ENCODE assay signal across 7 cellular contexts in the genomic region with DNA sequence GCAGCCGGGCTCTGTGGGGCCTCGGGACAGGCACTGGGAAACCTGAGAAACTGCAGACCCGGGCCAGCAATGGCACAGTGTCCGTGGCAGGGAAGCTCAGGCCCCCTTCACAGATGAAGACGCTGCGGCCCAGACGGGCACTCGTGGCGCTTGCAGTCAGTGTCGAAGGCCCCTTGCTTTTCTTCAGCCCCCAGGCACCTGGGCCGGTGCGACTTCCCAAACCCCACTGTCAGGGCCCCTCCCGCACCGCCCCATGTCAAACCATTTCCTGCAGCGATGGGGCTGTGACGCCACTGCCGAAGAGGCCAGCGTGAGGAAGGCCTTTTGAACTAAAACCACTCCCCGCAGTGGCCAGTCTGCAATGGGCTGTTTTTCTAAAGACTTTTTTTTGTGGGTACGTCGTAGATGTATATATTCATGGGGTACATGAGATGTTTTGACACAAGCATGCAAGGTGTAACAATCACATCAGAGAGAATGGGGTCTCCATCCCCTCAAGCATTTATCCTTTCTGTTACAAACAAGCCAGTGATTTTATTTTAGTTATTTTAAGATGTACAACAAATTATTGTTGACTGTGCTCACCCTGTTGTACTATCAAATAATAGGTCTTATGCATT.
DNase-seq lines count a peak whose midpoint lies in the region; ATAC-seq and TF ChIP-seq lines count a peak whose summit lies in the region.
"Not testable (repeated sequence)": the region's sequence is repeated elsewhere in the genome, so short reads cannot be mapped to it uniquely, and the experiment has no call there.

No MANE protein-coding gene starts in this region.

- H3F3A ChIP-seq in neural progenitor cell (ENCODE audit: low read depth), result not testable (repeated sequence)

- H3K9me3 Mint-ChIP-seq in T-cell; activated CD8-positive, alpha-beta T cell treated with anti-CD3 and anti-CD28 coated beads, Interleukin-2, amount 10 ng/mL, durations not matched to agents 7 days and 5 days (ENCODE audit: insufficient read depth); activated naive CD8-positive, alpha-beta T cell treated with anti-CD3 and anti-CD28 coated beads for 36 hours; effector memory CD8-positive, alpha-beta T cell; naive B cell; neural progenitor cell: not testable (repeated sequence)

- peaks cover 10 to 45% (median 22%) of the 10 kb centered on the region in 11 experiments; a peak in 20 of 22 replicates for H3K27me3 ChIP-seq in BLaER1 treated with 17β-estradiol and CSF1 and Interleukin-3, amounts not matched to agents 10 nM and 100 nM
- H3K27me3 ChIP-seq in neural progenitor cell, result not testable (repeated sequence)

- H3K36me3 ChIP-seq in BLaER1 treated with 17β-estradiol and CSF1 and Interleukin-3, amounts not matched to agents 10 nM and 100 nM; neural progenitor cell: not testable (repeated sequence)

- ATAC-seq in T-cell (replicated peaks in 1 of 4), result peak; percentile 31 to 69 (median 42)
- ATAC-seq in activated CD8-positive, alpha-beta T cell treated with anti-CD3 and anti-CD28 coated beads, Interleukin-2, amount 10 ng/mL, durations not matched to agents 7 days and 5 days, result peak; percentile 74
- ATAC-seq in effector memory CD8-positive, alpha-beta T cell (replicated peaks), result peak; percentile 54
- peak; percentile 30 to 45 for ATAC-seq in naive B cell (ENCODE audit: low read depth in 2 of 2)

- not testable (repeated sequence) for H4K20me1 ChIP-seq in BLaER1 treated with 17β-estradiol and CSF1 and Interleukin-3, amounts not matched to agents 10 nM and 100 nM; neural progenitor cell (ENCODE audit: low read depth)

- peak overlapping the region in 10 of 11 experiments; percentile 26 to 77 (median 56); a peak in 16 of 22 replicates for H3K4me2 ChIP-seq in BLaER1 treated with 17β-estradiol and CSF1 and Interleukin-3, amounts not matched to agents 10 nM and 100 nM
- not testable (repeated sequence) for H3K4me2 ChIP-seq in neural progenitor cell

- H3K79me2 ChIP-seq in neural progenitor cell (ENCODE audit: low read depth), result not testable (repeated sequence)

- DNase-seq in T-cell (peak in 7 of 34 experiments; percentile 2 to 33 (median 11)), naive B cell (peak; percentile 30)
- peak; percentile 51 for DNase-seq in activated CD8-positive, alpha-beta T cell treated with anti-CD3 and anti-CD28 coated beads, Interleukin-2, amount 10 ng/mL, durations not matched to agents 7 days and 5 days
- DNase-seq in activated naive CD8-positive, alpha-beta T cell treated with anti-CD3 and anti-CD28 coated beads for 36 hours, result peak; percentile 6
- DNase-seq in effector memory CD8-positive, alpha-beta T cell; neural progenitor cell (ENCODE audit: low spot score): not testable (repeated sequence)

- not testable (repeated sequence) for H3K4me1 Mint-ChIP-seq in T-cell; activated naive CD8-positive, alpha-beta T cell treated with anti-CD3 and anti-CD28 coated beads for 36 hours; effector memory CD8-positive, alpha-beta T cell (ENCODE audit: low read depth in 2 of 2); neural progenitor cell
- H3K4me1 Mint-ChIP-seq in activated CD8-positive, alpha-beta T cell treated with anti-CD3 and anti-CD28 coated beads, Interleukin-2, amount 10 ng/mL, durations not matched to agents 7 days and 5 days (ENCODE audit: low read depth), result peaks cover 20% of the 10 kb centered on the region
- peaks cover 8 to 32% (median 18%) of the 10 kb centered on the region in 3 donors for H3K4me1 Mint-ChIP-seq in naive B cell

- POLR2A ChIA-PET in T-cell (lab: Charles Lee); activated CD8-positive, alpha-beta T cell treated with anti-CD3 and anti-CD28 coated beads, Interleukin-2, amount 10 ng/mL, durations not matched to agents 7 days and 5 days (lab: Charles Lee): not testable (repeated sequence)

- not testable (repeated sequence) for H3K27ac Mint-ChIP-seq in T-cell; activated CD8-positive, alpha-beta T cell treated with anti-CD3 and anti-CD28 coated beads, Interleukin-2, amount 10 ng/mL, durations not matched to agents 7 days and 5 days; activated naive CD8-positive, alpha-beta T cell treated with anti-CD3 and anti-CD28 coated beads for 36 hours; effector memory CD8-positive, alpha-beta T cell
- H3K27ac Mint-ChIP-seq in naive B cell (peak overlapping the region in 1 of 6 donors; percentile 20), neural progenitor cell (peak overlapping the region; percentile 73)

- H3K4me3 ChIP-seq in BLaER1 treated with 17β-estradiol and CSF1 and Interleukin-3, amounts not matched to agents 10 nM and 100 nM; neural progenitor cell: not testable (repeated sequence)

- not testable (repeated sequence) for H3K27ac ChIP-seq in BLaER1 treated with 17β-estradiol and CSF1 and Interleukin-3, amounts not matched to agents 10 nM and 100 nM; neural progenitor cell

- peaks cover 19 to 49% (median 44%) of the 10 kb centered on the region in 10 experiments for H3K4me1 ChIP-seq in BLaER1 treated with 17β-estradiol and CSF1 and Interleukin-3, amounts not matched to agents 10 nM and 100 nM
- not testable (repeated sequence) for H3K4me1 ChIP-seq in neural progenitor cell

- H3K4me3 Mint-ChIP-seq in T-cell; activated CD8-positive, alpha-beta T cell treated with anti-CD3 and anti-CD28 coated beads, Interleukin-2, amount 10 ng/mL, durations not matched to agents 7 days and 5 days; activated naive CD8-positive, alpha-beta T cell treated with anti-CD3 and anti-CD28 coated beads for 36 hours; effector memory CD8-positive, alpha-beta T cell; neural progenitor cell: not testable (repeated sequence)
- peak overlapping the region in 2 of 8 donors; percentile 11 to 35 for H3K4me3 Mint-ChIP-seq in naive B cell

- CTCF ChIA-PET in T-cell (lab: Charles Lee); activated CD8-positive, alpha-beta T cell treated with anti-CD3 and anti-CD28 coated beads, Interleukin-2, amount 10 ng/mL, durations not matched to agents 7 days and 5 days (lab: Charles Lee): not testable (repeated sequence)

- H3K27me3 Mint-ChIP-seq in T-cell; activated CD8-positive, alpha-beta T cell treated with anti-CD3 and anti-CD28 coated beads, Interleukin-2, amount 10 ng/mL, durations not matched to agents 7 days and 5 days (ENCODE audit: low read depth); activated naive CD8-positive, alpha-beta T cell treated with anti-CD3 and anti-CD28 coated beads for 36 hours; naive B cell: not testable (repeated sequence)
- peaks cover 5 to 14% of the 10 kb centered on the region in 2 donors for H3K27me3 Mint-ChIP-seq in effector memory CD8-positive, alpha-beta T cell
- peaks cover 11% of the 10 kb centered on the region for H3K27me3 Mint-ChIP-seq in neural progenitor cell (ENCODE audit: insufficient read depth, low read depth)

- TF ChIP-seq CTCF in neural progenitor cell (IDR thresholded peaks at IDR 0.05), result not testable (repeated sequence)

- H2AFZ ChIP-seq in neural progenitor cell (replicated peaks), result not testable (repeated sequence)

- not testable (repeated sequence) for H3K9ac ChIP-seq in BLaER1 treated with 17β-estradiol and CSF1 and Interleukin-3, amounts not matched to agents 10 nM and 100 nM; neural progenitor cell

- H3K9me3 ChIP-seq in BLaER1 treated with 17β-estradiol and CSF1 and Interleukin-3, amounts not matched to agents 10 nM and 100 nM (replicated peaks in 1 of 11); neural progenitor cell (ENCODE audit: low read depth): not testable (repeated sequence)

- not testable (repeated sequence) for H3K36me3 Mint-ChIP-seq in T-cell; activated CD8-positive, alpha-beta T cell treated with anti-CD3 and anti-CD28 coated beads, Interleukin-2, amount 10 ng/mL, durations not matched to agents 7 days and 5 days (ENCODE audit: low read depth); activated naive CD8-positive, alpha-beta T cell treated with anti-CD3 and anti-CD28 coated beads for 36 hours; effector memory CD8-positive, alpha-beta T cell (ENCODE audit: insufficient read depth); naive B cell; neural progenitor cell
